In the genomic region with DNA sequence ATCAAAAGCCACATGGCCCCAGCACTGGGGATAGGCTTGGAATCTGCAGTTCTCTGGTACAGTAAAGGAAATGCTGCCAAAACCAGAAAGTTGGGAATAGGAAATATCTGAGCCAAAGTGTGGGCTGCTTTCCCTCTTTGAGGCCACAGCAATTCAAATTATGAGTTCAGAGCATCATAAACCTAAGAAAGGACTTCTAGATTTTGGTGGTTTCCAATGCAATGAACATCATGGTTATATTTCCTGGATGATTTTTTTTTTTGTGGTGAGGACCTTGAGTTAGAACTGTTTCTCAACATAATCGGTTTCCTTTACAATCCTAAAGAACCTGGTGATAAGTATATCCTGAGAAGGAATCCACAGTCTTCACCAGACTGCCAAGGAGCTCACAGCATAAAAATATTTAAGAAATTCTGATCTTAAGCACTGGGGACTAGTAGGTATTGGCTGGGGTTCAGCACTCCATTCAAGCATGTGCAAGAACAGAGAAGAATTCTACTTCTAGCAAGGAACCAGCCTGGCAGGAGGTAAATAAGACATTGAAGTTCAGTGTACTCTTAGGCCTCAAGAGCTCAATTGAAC, we compare ENCODE assay signal across 15 cellular contexts. TPM values are rescaled to one million over a fixed set of nuclear protein-coding genes. Genes with fewer than 3 reads are reported as not detected.
"Had no signal": no experiment of that assay in that cellular context is flagged by ENCODE, and none has a peak within 500 bp of the region (broad histone marks: within the 10 kb centered on the region; RNA-seq: fewer than 3 reads in every experiment).

No MANE protein-coding gene starts in this region.

- H3K36me3 ChIP-seq: cardiac muscle cell, pancreas, stomach, tibial artery had no signal

- H3K9me3 ChIP-seq: pancreas, stomach, tibial artery had no signal

- H3K27me3 ChIP-seq: cardiac muscle cell, pancreas, stomach, tibial artery had no signal

- H3K27ac ChIP-seq: cardiac muscle cell, coronary artery, pancreas, skin epidermis, stomach, tibial artery had no signal

- DNase-seq: activated CD4-positive, alpha-beta memory T cell treated with anti-CD3 and anti-CD28 coated beads for 36 hours; activated CD4-positive, alpha-beta T cell treated with anti-CD3 and anti-CD28 coated beads for 1 hour; activated gamma-delta T cell treated with Interleukin-2 at 50 U/mL for 16 hours; activated naive CD8-positive, alpha-beta T cell treated with anti-CD3 and anti-CD28 coated beads for 36 hours; activated T-cell treated with anti-CD3 and anti-CD28 coated beads, Interleukin-2, amount 50 U/mL, for 4 hours; anterior cingulate cortex; effector CD8-positive, alpha-beta T cell; glutamatergic neuron; pancreas; stimulated activated CD4-positive, alpha-beta T cell treated with anti-CD3 and anti-CD28 coated beads, Interleukin-4, amount 100 ng/mL, for 4 hours; stomach; tibial artery had no signal

- H3K4me1 ChIP-seq: pancreas, stomach had no signal

- H3K4me3 ChIP-seq: cardiac muscle cell, coronary artery, pancreas, skin epidermis, stomach, tibial artery had no signal

RNA-seq across cellular contexts. Expression of a gene that starts 29.8 kb away (rescaled TPM):
- total RNA-seq: activated CD4-positive, alpha-beta memory T cell treated with anti-CD3 and anti-CD28 coated beads for 36 hours had no signal
